In genomic region chr11:73971175-73971719, GRCh38 we compare ENCODE assay signal across 11 cellular contexts. TPM values are rescaled to one million over a fixed set of nuclear protein-coding genes. Genes with fewer than 3 reads are reported as not detected.
DNase-seq lines count a peak whose midpoint lies in the region; ATAC-seq and TF ChIP-seq lines count a peak whose summit lies in the region.
"Had no signal": no experiment of that assay in that cellular context is flagged by ENCODE, and none has a peak within 500 bp of the region (broad histone marks: within the 10 kb centered on the region; RNA-seq: fewer than 3 reads in every experiment).

No MANE protein-coding gene starts in this region.

- in situ Hi-C loops in Panc1 (cut with HindIII; ENCODE audit: low pct_unique_long_range_greater_than_20kb, low sequenced_read_pairs), result no loop called here

- CTCF ChIA-PET in CD4-positive, alpha-beta T cell (lab: Charles Lee), result interaction anchor here (3.3 kb wide), 1 partner anchor 9 kb away, joined by 12 read pairs; no protein-coding TSS in a partner anchor
- CTCF ChIA-PET in Panc1 (lab: Charles Lee), result interaction anchor here (0.6 kb wide), 1 partner anchor 730 kb away, joined by 3 read pairs; no protein-coding TSS in a partner anchor

- H3K4me3 ChIP-seq in GM12865 (ENCODE audit: low read depth, low read length), result no peak overlapping the region
- no peak overlapping the region for H3K4me3 ChIP-seq in Panc1 (ENCODE audit: low read depth in 2 of 2, low read length in 2 of 2)
- H3K4me3 ChIP-seq in adrenal gland, result no peak overlapping the region

- peak overlapping the region; percentile 77 for H3K27ac ChIP-seq in CD4-positive, alpha-beta T cell (ENCODE audit: low read depth, low read length)
- no peak overlapping the region for H3K27ac ChIP-seq in Panc1 (ENCODE audit: low read length)
- H3K27ac ChIP-seq in adrenal gland, result no peak overlapping the region

- ATAC-seq in CD4-positive, alpha-beta T cell (ENCODE audit: poor library complexity), result no peak
- ATAC-seq in Panc1 (peak; percentile 20), HG03280 (IDR thresholded peaks at IDR 0.05; ENCODE audit: unreplicated experiment) (no peak)

- no peaks in the 10 kb centered on the region for H3K9me3 ChIP-seq in CD4-positive, alpha-beta T cell (ENCODE audit: control insufficient read depth, low read length)
- no peaks in the 10 kb centered on the region for H3K9me3 ChIP-seq in Panc1 (ENCODE audit: control insufficient read depth, insufficient read depth, low read depth, low read length)
- no peaks in the 10 kb centered on the region for H3K9me3 ChIP-seq in adrenal gland (replicated peaks in 1 of 3)

- H3K9me3 Mint-ChIP-seq in CD4-positive, alpha-beta T cell, result no peaks in the 10 kb centered on the region

- H3K27me3 Mint-ChIP-seq in CD4-positive, alpha-beta T cell, result no peaks in the 10 kb centered on the region

- peak overlapping the region; percentile 98 for H3K27ac Mint-ChIP-seq in CD4-positive, alpha-beta T cell

- H3K4me3 Mint-ChIP-seq in CD4-positive, alpha-beta T cell, result peak overlapping the region; percentile 54

- H3K4me1 Mint-ChIP-seq in CD4-positive, alpha-beta T cell (ENCODE audit: low read depth), result peaks cover 92% of the 10 kb centered on the region

- H3K4me1 ChIP-seq in Panc1 (ENCODE audit: control insufficient read depth, insufficient read depth, low read length), result no peaks in the 10 kb centered on the region
- H3K4me1 ChIP-seq in adrenal gland (replicated peaks in 1 of 2), result no peaks in the 10 kb centered on the region

- POLR2A ChIA-PET in CD4-positive, alpha-beta T cell (lab: Charles Lee), result interaction anchor here (1.0 to 18.9 kb wide), 11 partner anchors 11 to 200 kb away, joined by 3 to 366 read pairs (median 10); partner anchors contain the start of genes C2CD3, PPME1 and UCP2
- POLR2A ChIA-PET in Panc1 (lab: Charles Lee), result no interaction called here

- WGBS in adrenal gland, 4 donors, result 86 to 98% (median 92%) methylated on average over 6 of the region's 6 CpGs

- peak in 2 of 10 experiments; percentile 40 to 42 for DNase-seq in CD4-positive, alpha-beta T cell
- DNase-seq in GM12865 (ENCODE audit: low read depth), result peak; percentile 30
- DNase-seq in Panc1 (ENCODE audit: low read depth, low spot score), result no peak
- DNase-seq in erythroblast (lab: John Stamatoyannopoulos, UW), result peak; percentile 20 to 42
- no peak for DNase-seq in activated effector memory CD4-positive, alpha-beta T cell treated with anti-CD3 and anti-CD28 coated beads, Interleukin-2, amount 50 U/mL, for 16 hours
- no peak for DNase-seq in adrenal gland
- no peak for DNase-seq in NK-92 treated with Interleukin-12 subunit alpha and Interleukin-12 subunit beta, amount 100 ng/mL, for 24 hours (lab: John Stamatoyannopoulos, UW)
- DNase-seq: Calu3, NCI-H1105 had no signal

- no peak for TF ChIP-seq CTCF in CD4-positive, alpha-beta T cell (IDR thresholded peaks at IDR 0.05)
- TF ChIP-seq CTCF in GM12865 (IDR thresholded peaks at IDR 0.05; ENCODE audit: insufficient read depth, low read depth, low read length, missing control alignments) (no peak), Panc1 (IDR thresholded peaks at IDR 0.05) (no peak), adrenal gland (IDR thresholded peaks at IDR 0.05) (no peak)

- peak; percentile 86 for TF ChIP-seq POLR2A in erythroblast (IDR thresholded peaks at IDR 0.05; ENCODE audit: low read length)
- no peak for TF ChIP-seq POLR2A in adrenal gland (IDR thresholded peaks at IDR 0.05)

- BruUV-seq in Panc1 (replicated peaks; lab: Mats Ljungman, UMichigan), result no TSS peak

- no peaks in the 10 kb centered on the region for H3K36me3 ChIP-seq in Panc1 (ENCODE audit: control insufficient read depth, insufficient read depth, low read length)
- H3K36me3 ChIP-seq in adrenal gland (replicated peaks in 1 of 2), result peaks cover 0 to 13% of the 10 kb centered on the region in 2 donors

- peaks cover 39% of the 10 kb centered on the region for H3K36me3 Mint-ChIP-seq in CD4-positive, alpha-beta T cell (ENCODE audit: low read depth)

- intact Hi-C loops in CD4-positive, alpha-beta T cell (cut with DNase I, micrococcal nuclease), result no loop called here
- intact Hi-C loops in Panc1 (cut with micrococcal nuclease; ENCODE audit: unreplicated experiment), result no loop called here
- intact Hi-C loops in adrenal gland (cut with DNase I), result no loop called here

- no peaks in the 10 kb centered on the region for H3K27me3 ChIP-seq in CD4-positive, alpha-beta T cell (ENCODE audit: control insufficient read depth, insufficient read depth, low read length)
- no peaks in the 10 kb centered on the region for H3K27me3 ChIP-seq in Panc1 (ENCODE audit: control insufficient read depth, insufficient read depth, low read length)
- no peaks in the 10 kb centered on the region for H3K27me3 ChIP-seq in adrenal gland

RNA-seq across cellular contexts. Expression of gene UCP2, which starts 11.4 kb away (rescaled TPM):
- total RNA-seq in CD4-positive, alpha-beta T cell, result 100 to 1,000 TPM; 467 to 468 TPM
- total RNA-seq in Panc1 (2021; ENCODE audit: unreplicated experiment) (68.8 TPM), adrenal gland (100 to 1,000 TPM in 1 of 8 donors, 10 to 100 TPM in 7; 21.4 to 117 (median 46.2) TPM)
- polyA plus RNA-seq in Panc1 (2012; ENCODE audit: insufficient read length), result 62.6 TPM
- 10 to 100 TPM; 26.0 to 91.3 (median 44.2) TPM for polyA plus RNA-seq in adrenal gland

RNA-seq across cellular contexts. Expression of gene DNAJB13, which starts 20.4 kb away (rescaled TPM):
- not detected for total RNA-seq in CD4-positive, alpha-beta T cell
- total RNA-seq in Panc1 (2021; ENCODE audit: unreplicated experiment) (not detected), adrenal gland (under 1 TPM in 4 of 8 donors, not detected in 4; 0.14 to 0.65 (median 0.46) TPM)
- polyA plus RNA-seq in Panc1 (2012; ENCODE audit: insufficient read length), result not detected
- polyA plus RNA-seq in adrenal gland, result under 1 TPM; 0.16 to 0.34 (median 0.27) TPM
- total RNA-seq: mononuclear cell had no signal

RNA-seq across cellular contexts. Expression of gene UCP3, which starts 37.6 kb away (rescaled TPM):
- 1 to 10 TPM; 3.0 to 3.7 TPM for total RNA-seq in CD4-positive, alpha-beta T cell
- total RNA-seq in Panc1 (2021; ENCODE audit: unreplicated experiment), result 0.46 TPM
- polyA plus RNA-seq in Panc1 (2012; ENCODE audit: insufficient read length), result 0.50 TPM
- 1 to 10 TPM in 5 of 8 donors, under 1 TPM in 3; 0.36 to 4.0 (median 1.4) TPM for total RNA-seq in adrenal gland
- 1 to 10 TPM in 2 of 3 donors, under 1 TPM in 1; 0.53 to 6.3 (median 4.7) TPM for polyA plus RNA-seq in adrenal gland

Comparison
In these comparisons a context has a peak if more than half of its experiments do, and no peak if none do; other contexts are left out.
1. DNase-seq: peak in GM12865 (single experiment) and erythroblast (2 of 2); none in Panc1 (single experiment), activated effector memory CD4-positive, alpha-beta T cell treated with anti-CD3 and anti-CD28 coated beads, Interleukin-2, amount 50 U/mL, for 16 hours (single experiment), adrenal gland (0 of 7) and NK-92 treated with Interleukin-12 subunit alpha and Interleukin-12 subunit beta, amount 100 ng/mL, for 24 hours (single experiment).